Comparison of ENCODE assay signal across 12 cellular contexts in genomic region chr2:109350526-109350925, GRCh38.
DNase-seq lines count a peak whose midpoint lies in the region; ATAC-seq and TF ChIP-seq lines count a peak whose summit lies in the region.
"Had no signal": no experiment of that assay in that cellular context is flagged by ENCODE, and none has a peak within 500 bp of the region (broad histone marks: within the 10 kb centered on the region; RNA-seq: fewer than 3 reads in every experiment).

No MANE protein-coding gene starts in this region.

- H3K27ac ChIP-seq in breast epithelium, result no peak overlapping the region
- H3K27ac ChIP-seq in RWPE1, result peak overlapping the region; percentile 73
- peak overlapping the region in 2 of 3 donors; percentile 14 to 36 for H3K27ac ChIP-seq in thyroid gland
- H3K27ac ChIP-seq: cardiac muscle cell, epithelial cell of prostate had no signal

- H3K4me1 Mint-ChIP-seq in MCF 10A (ENCODE audit: insufficient read depth, unreplicated experiment), result peaks cover 24% of the 10 kb centered on the region
- H3K4me1 Mint-ChIP-seq in WTC11, result peaks cover 11% of the 10 kb centered on the region

- POLR2A ChIA-PET in MCF 10A (lab: Yijun Ruan, JAX) (interaction anchor here (0.9 to 2.7 kb wide), 7 partner anchors 9 to 224 kb away, joined by 3 to 12 read pairs (median 6); no protein-coding TSS in a partner anchor), RWPE1 (lab: Yijun Ruan, JAX; ENCODE audit: low non-redundant PET) (no interaction called here), WTC11 (lab: Charles Lee) (no interaction called here)

- H3K4me1 ChIP-seq in breast epithelium, result no peaks in the 10 kb centered on the region
- H3K4me1 ChIP-seq in thyroid gland, result peaks cover 35 to 50% of the 10 kb centered on the region in 2 donors

- H3K4me3 Mint-ChIP-seq in MCF 10A (ENCODE audit: unreplicated experiment), result no peak overlapping the region
- H3K4me3 Mint-ChIP-seq in WTC11, result no peak overlapping the region
- H3K4me3 Mint-ChIP-seq: activated CD4-positive, alpha-beta T cell treated with anti-CD3 and anti-CD28 coated beads for 36 hours had no signal

- TF ChIP-seq CTCF in MCF 10A (IDR thresholded peaks at IDR 0.05; ENCODE audit: unreplicated experiment) (no peak), breast epithelium (IDR thresholded peaks at IDR 0.05) (no peak), RWPE1 (conservative IDR thresholded peaks at IDR 0.05; ENCODE audit: low read depth) (no peak), thyroid gland (IDR thresholded peaks at IDR 0.05) (no peak), WTC11 (IDR thresholded peaks at IDR 0.05) (no peak)

- WGBS in thyroid gland, 2 donors, result 92 to 93% methylated on average over 8 of the region's 8 CpGs

- H3K9me3 Mint-ChIP-seq in MCF 10A (ENCODE audit: unreplicated experiment) (no peaks in the 10 kb centered on the region), WTC11 (peaks cover 11% of the 10 kb centered on the region; the same call in 1 of the 2 replicates)

- H3K27me3 Mint-ChIP-seq in MCF 10A (ENCODE audit: insufficient read depth, unreplicated experiment) (no peaks in the 10 kb centered on the region), WTC11 (ENCODE audit: low read depth) (no peaks in the 10 kb centered on the region)
- H3K27me3 Mint-ChIP-seq: activated CD4-positive, alpha-beta T cell treated with anti-CD3 and anti-CD28 coated beads for 36 hours had no signal

- H3K27ac Mint-ChIP-seq in MCF 10A (ENCODE audit: low read depth, unreplicated experiment), result no peak overlapping the region
- H3K27ac Mint-ChIP-seq in WTC11, result no peak overlapping the region
- H3K27ac Mint-ChIP-seq: activated CD4-positive, alpha-beta T cell treated with anti-CD3 and anti-CD28 coated beads for 36 hours had no signal

- BruUV-seq in MCF 10A (replicated peaks; lab: Mats Ljungman, UMichigan), result no TSS peak

- no peak for TF ChIP-seq POLR2A in breast epithelium (IDR thresholded peaks at IDR 0.05)
- TF ChIP-seq POLR2A in thyroid gland (IDR thresholded peaks at IDR 0.05), result no peak

- H3K27me3 ChIP-seq in breast epithelium, result no peaks in the 10 kb centered on the region
- H3K27me3 ChIP-seq in thyroid gland, result no peaks in the 10 kb centered on the region
- H3K27me3 ChIP-seq: cardiac muscle cell had no signal

- DNase-seq in MCF 10A (ENCODE audit: unreplicated experiment) (peak; percentile 32), breast epithelium (ENCODE audit: low spot score in 2 of 2) (no peak), RWPE1 (ENCODE audit: low spot score) (no peak), islet precursor cell (peak; percentile 32), thyroid gland (no peak), NCI-H1105 (lab: John Stamatoyannopoulos, UW) (no peak), WTC11 (ENCODE audit: low spot score) (no peak), HT-29 (ENCODE audit: low spot score) (no peak)
- DNase-seq: OCI-M1 had no signal

- intact Hi-C loops in MCF 10A (cut with micrococcal nuclease), result no loop called here
- intact Hi-C loops in breast epithelium (cut with DNase I; ENCODE audit: low total_unique reads), result no loop called here
- intact Hi-C loops in thyroid gland (cut with DNase I), result no loop called here

- H3K36me3 ChIP-seq in breast epithelium, result no peaks in the 10 kb centered on the region
- no peaks in the 10 kb centered on the region for H3K36me3 ChIP-seq in thyroid gland
- H3K36me3 ChIP-seq: cardiac muscle cell had no signal

- no peak for ATAC-seq in WTC11

- CTCF ChIA-PET in MCF 10A (lab: Yijun Ruan, JAX) (interaction anchor here (0.7 to 1.1 kb wide), 3 partner anchors 18 to 160 kb away, joined by 3 to 4 read pairs (median 3); no protein-coding TSS in a partner anchor), RWPE1 (lab: Yijun Ruan, JAX) (no interaction called here), WTC11 (lab: Charles Lee) (no interaction called here)

- no peaks in the 10 kb centered on the region for H3K9me3 ChIP-seq in breast epithelium
- H3K9me3 ChIP-seq in thyroid gland, result no peaks in the 10 kb centered on the region

- H3K4me3 ChIP-seq in breast epithelium, result no peak overlapping the region
- H3K4me3 ChIP-seq in thyroid gland (replicated peaks in 1 of 3), result no peak overlapping the region
- H3K4me3 ChIP-seq: cardiac muscle cell had no signal

- H3K36me3 Mint-ChIP-seq in MCF 10A (ENCODE audit: insufficient read depth, unreplicated experiment), result peaks cover 21% of the 10 kb centered on the region
- H3K36me3 Mint-ChIP-seq in WTC11, result peaks cover 5% of the 10 kb centered on the region; the same call in 1 of the 2 replicates

TF ChIP-seq in WTC11, 78 proteins besides CTCF, POLR2A, EP300 and RAD21:
- no peak for TF ChIP-seq SOX15 (CRISPR knock-in tag; IDR thresholded peaks at IDR 0.05)

Comparison
In these comparisons a context has a peak if more than half of its experiments do, and no peak if none do; other contexts are left out.
1. DNase-seq: peak in MCF 10A (single experiment) and islet precursor cell (single experiment); none in breast epithelium (0 of 2), RWPE1 (single experiment), thyroid gland (0 of 2), NCI-H1105 (single experiment), WTC11 (single experiment) and HT-29 (single experiment).
2. H3K27ac ChIP-seq: peak in RWPE1 (single experiment) and thyroid gland (2 of 3); none in breast epithelium (0 of 2).